ENCODE assay signal across 1 cellular context in the genomic region with DNA sequence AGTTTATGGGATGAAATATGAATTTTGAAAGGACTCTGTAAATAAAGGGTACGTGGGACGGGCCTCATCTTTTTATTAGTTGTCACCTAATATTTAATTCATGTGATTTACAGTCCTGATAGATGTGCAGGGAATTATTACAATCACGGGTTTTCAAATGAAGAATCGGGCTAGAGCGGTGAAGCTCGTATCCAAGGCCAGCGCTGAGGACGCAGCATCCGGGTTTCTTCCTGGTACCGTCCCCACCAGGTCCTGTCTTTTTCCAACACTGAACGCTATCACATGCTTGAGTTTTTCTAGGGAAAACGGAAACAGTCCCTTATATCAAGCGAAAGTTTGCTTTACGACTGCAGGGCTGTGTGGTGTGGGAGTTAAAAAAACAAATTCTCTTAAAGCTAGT.
TF ChIP-seq lines count a peak whose summit lies in the region.

No MANE protein-coding gene starts in this region.

TF ChIP-seq in IMR-90, 13 proteins besides CTCF, POLR2A, EP300 and RAD21 (continued from another document):
- TF ChIP-seq, protein P1, sequence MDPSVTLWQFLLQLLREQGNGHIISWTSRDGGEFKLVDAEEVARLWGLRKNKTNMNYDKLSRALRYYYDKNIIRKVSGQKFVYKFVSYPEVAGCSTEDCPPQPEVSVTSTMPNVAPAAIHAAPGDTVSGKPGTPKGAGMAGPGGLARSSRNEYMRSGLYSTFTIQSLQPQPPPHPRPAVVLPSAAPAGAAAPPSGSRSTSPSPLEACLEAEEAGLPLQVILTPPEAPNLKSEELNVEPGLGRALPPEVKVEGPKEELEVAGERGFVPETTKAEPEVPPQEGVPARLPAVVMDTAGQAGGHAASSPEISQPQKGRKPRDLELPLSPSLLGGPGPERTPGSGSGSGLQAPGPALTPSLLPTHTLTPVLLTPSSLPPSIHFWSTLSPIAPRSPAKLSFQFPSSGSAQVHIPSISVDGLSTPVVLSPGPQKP (IDR thresholded peaks at IDR 0.05; ENCODE audit: borderline replicate concordance, low read depth, low read length) = no peak
TF ChIP-seq in IMR-90: peak in this region for 1.
